ENCODE assay signal across 11 cellular contexts in the genomic region with DNA sequence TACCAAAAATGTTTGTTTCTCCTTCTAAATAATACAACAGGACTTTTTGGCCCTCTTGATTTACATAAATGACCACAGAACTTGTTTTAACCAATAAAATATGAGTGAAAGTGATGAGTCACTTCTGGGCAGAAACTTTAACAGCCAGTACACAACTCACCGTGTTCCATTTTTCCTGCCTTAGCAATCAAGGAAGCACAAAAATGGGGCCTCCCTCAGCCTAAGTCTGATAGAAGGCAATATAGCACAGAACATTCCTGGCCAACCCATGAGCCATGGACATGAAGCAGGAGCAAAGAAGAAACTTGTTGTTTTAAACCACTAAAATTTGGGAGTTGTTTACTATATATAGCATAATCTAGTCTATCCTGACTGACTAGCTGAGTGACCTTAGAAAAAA.
A peak's percentile ranks its signal among the peaks of the same experiment; 100 is the strongest.
DNase-seq lines count a peak whose midpoint lies in the region; ATAC-seq, FAIRE-seq and TF ChIP-seq lines count a peak whose summit lies in the region.
"Had no signal": no experiment of that assay in that cellular context is flagged by ENCODE, and none has a peak within 500 bp of the region (broad histone marks: within the 10 kb centered on the region; RNA-seq: fewer than 3 reads in every experiment).

No MANE protein-coding gene starts in this region.

- intact Hi-C loops in Calu3 (cut with micrococcal nuclease; ENCODE audit: unreplicated experiment), result no loop called here

- no peaks in the 10 kb centered on the region for H3K79me2 ChIP-seq in Loucy (ENCODE audit: insufficient read depth, low read length)

- H3K4me1 Mint-ChIP-seq in Calu3 (ENCODE audit: low read depth, unreplicated experiment), result no peaks in the 10 kb centered on the region

- no peaks in the 10 kb centered on the region for H3F3A ChIP-seq in Loucy (ENCODE audit: low read depth)

- BruUV-seq in Calu3 (replicated peaks; lab: Mats Ljungman, UMichigan), result no TSS peak

- H3K27ac Mint-ChIP-seq in Calu3 (ENCODE audit: unreplicated experiment), result no peak overlapping the region
- H3K27ac Mint-ChIP-seq: activated T-cell treated with anti-CD3 and anti-CD28 coated beads, Interleukin-2, amount 50 U/mL, for 24 hours had no signal

- no peaks in the 10 kb centered on the region for H3K9me3 Mint-ChIP-seq in Calu3 (ENCODE audit: low read depth, unreplicated experiment)
- H3K9me3 Mint-ChIP-seq: activated T-cell treated with anti-CD3 and anti-CD28 coated beads, Interleukin-2, amount 50 U/mL, for 24 hours had no signal

- H3K9me3 ChIP-seq in Loucy (ENCODE audit: insufficient read depth, low read depth, low read length), result no peaks in the 10 kb centered on the region

- H3K9ac ChIP-seq in Loucy (ENCODE audit: low read depth, low read length, poor library complexity, severe bottlenecking), result no peak overlapping the region

- no peaks in the 10 kb centered on the region for H3K27me3 Mint-ChIP-seq in Calu3 (ENCODE audit: unreplicated experiment)
- H3K27me3 Mint-ChIP-seq: activated T-cell treated with anti-CD3 and anti-CD28 coated beads, Interleukin-2, amount 50 U/mL, for 24 hours had no signal

- no peaks in the 10 kb centered on the region for H3K36me3 Mint-ChIP-seq in Calu3 (ENCODE audit: insufficient read depth, unreplicated experiment)

- no peaks in the 10 kb centered on the region for H3K36me3 ChIP-seq in Loucy (ENCODE audit: insufficient read depth, low read length)
- H3K36me3 ChIP-seq in bronchial epithelial cell (ENCODE audit: control insufficient read depth, insufficient read depth, low read length), result no peaks in the 10 kb centered on the region

- H3K9me2 ChIP-seq in Loucy (replicated peaks; ENCODE audit: low read depth, low read length), result no peaks in the 10 kb centered on the region

- H4K20me1 ChIP-seq in Loucy (ENCODE audit: insufficient read depth, low read length, poor library complexity, severe bottlenecking), result no peaks in the 10 kb centered on the region

- DNase-seq in Calu3 (peak; percentile 7), bronchial epithelial cell (ENCODE audit: low read depth) (peak; percentile 93), myocyte (ENCODE audit: low read depth) (peak; percentile 17), COR-L47 (lab: John Stamatoyannopoulos, UW) (no peak), cerebellum (ENCODE audit: low spot score) (no peak), COLO668 (lab: John Stamatoyannopoulos, UW; ENCODE audit: unreplicated experiment) (no peak)
- DNase-seq: activated T-cell treated with anti-CD3 and anti-CD28 coated beads, Interleukin-2, amount 50 U/mL, for 24 hours; NCI-H1436 treated with DMSO at 0.1 percent for 48 hours had no signal

- no peak for FAIRE-seq in bronchial epithelial cell (lab: Jason Lieb, UNC)

- peak overlapping the region; percentile 71; the same call in 1 of the 2 replicates for H2AFZ ChIP-seq in Loucy (ENCODE audit: low read length)

- CTCF ChIA-PET in Calu3 (lab: Charles Lee), result interaction anchor here (0.7 kb wide), 2 partner anchors 14 to 531 kb away, joined by 3 to 5 read pairs; a partner anchor contains a TSS

- no peak for TF ChIP-seq CTCF in Calu3 (IDR thresholded peaks at IDR 0.05; ENCODE audit: unreplicated experiment)
- no peak for TF ChIP-seq CTCF in Loucy (conservative IDR thresholded peaks at IDR 0.05; ENCODE audit: low read length)
- no peak for TF ChIP-seq CTCF in bronchial epithelial cell (IDR thresholded peaks at IDR 0.05; ENCODE audit: insufficient read depth, low read length, severe bottlenecking)

- no peak overlapping the region for H3K4me2 ChIP-seq in Loucy (ENCODE audit: low read depth, low read length, poor library complexity, severe bottlenecking)

- H3K4me1 ChIP-seq in Loucy (ENCODE audit: insufficient read depth, low read length, poor library complexity, severe bottlenecking), result peaks cover 5% of the 10 kb centered on the region

- no peak overlapping the region for H3K4me3 ChIP-seq in Loucy (ENCODE audit: low read length, poor library complexity, severe bottlenecking)
- H3K4me3 ChIP-seq in bronchial epithelial cell (ENCODE audit: low read depth, low read length), result no peak overlapping the region
- H3K4me3 ChIP-seq: skin epidermis had no signal

- H3K4me3 Mint-ChIP-seq in Calu3 (ENCODE audit: low read depth, unreplicated experiment), result no peak overlapping the region
- H3K4me3 Mint-ChIP-seq: activated T-cell treated with anti-CD3 and anti-CD28 coated beads, Interleukin-2, amount 50 U/mL, for 24 hours had no signal

- H3K27me3 ChIP-seq in Loucy (ENCODE audit: insufficient read depth, low read length, poor library complexity, severe bottlenecking), result no peaks in the 10 kb centered on the region
- no peaks in the 10 kb centered on the region for H3K27me3 ChIP-seq in bronchial epithelial cell (ENCODE audit: control insufficient read depth, insufficient read depth, low read length)

- ATAC-seq in GM18511 (IDR thresholded peaks at IDR 0.05; ENCODE audit: unreplicated experiment), result no peak

Comparison
In these comparisons a context has a peak if more than half of its experiments do, and no peak if none do; other contexts are left out.
1. DNase-seq: peak in Calu3 (single experiment), bronchial epithelial cell (single experiment) and myocyte (single experiment); none in COR-L47 (single experiment), cerebellum (single experiment) and COLO668 (single experiment).